1 cellular context compared by ENCODE assay signal in the genomic region with DNA sequence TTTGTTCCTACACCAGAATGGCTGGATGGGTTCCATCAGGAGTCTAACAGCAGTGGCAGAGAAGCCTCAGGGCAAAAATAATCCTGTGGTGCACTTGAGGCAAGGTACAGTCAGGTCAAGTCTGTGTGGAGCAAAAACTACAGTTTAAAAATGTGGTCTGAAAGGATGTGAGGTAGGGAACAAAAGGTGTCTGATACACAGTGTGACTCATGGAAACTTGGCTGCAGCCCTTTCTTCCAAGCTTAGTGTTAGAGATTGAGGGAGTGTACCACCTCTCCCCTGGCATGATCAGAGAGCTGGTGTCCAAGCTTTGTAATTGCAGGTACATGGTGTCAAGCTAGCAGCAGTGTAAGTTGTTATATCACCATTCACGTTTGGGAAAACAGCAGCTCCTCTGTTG.
A peak's percentile ranks its signal among the peaks of the same experiment; 100 is the strongest.
TF ChIP-seq lines count a peak whose summit lies in the region.

No MANE protein-coding gene starts in this region.

TF ChIP-seq in HCT116, 20 proteins besides CTCF, POLR2A, EP300 and RAD21:
- no peak for TF ChIP-seq POLR2AphosphoS5 (IDR thresholded peaks at IDR 0.05; ENCODE audit: low read depth, low read length)
- 0 out of 2 replicates have a peak, but pooled peaks have one; percentile 27 for TF ChIP-seq SP1 (IDR thresholded peaks at IDR 0.05; ENCODE audit: low read depth)
- no peak for TF ChIP-seq ZNF274 (IDR thresholded peaks at IDR 0.05; ENCODE audit: low read depth, low read length)
- TF ChIP-seq JUND (IDR thresholded peaks at IDR 0.05), result peak; percentile 50; the same call in 1 of the 2 replicates
- TF ChIP-seq SRF (IDR thresholded peaks at IDR 0.05; ENCODE audit: low read depth), result no peak
- TF ChIP-seq EZH2 (IDR thresholded peaks at IDR 0.05), result no peak
- no peak for TF ChIP-seq ELF1 (IDR thresholded peaks at IDR 0.05; ENCODE audit: borderline replicate concordance, low read depth)
- TF ChIP-seq, protein P1, sequence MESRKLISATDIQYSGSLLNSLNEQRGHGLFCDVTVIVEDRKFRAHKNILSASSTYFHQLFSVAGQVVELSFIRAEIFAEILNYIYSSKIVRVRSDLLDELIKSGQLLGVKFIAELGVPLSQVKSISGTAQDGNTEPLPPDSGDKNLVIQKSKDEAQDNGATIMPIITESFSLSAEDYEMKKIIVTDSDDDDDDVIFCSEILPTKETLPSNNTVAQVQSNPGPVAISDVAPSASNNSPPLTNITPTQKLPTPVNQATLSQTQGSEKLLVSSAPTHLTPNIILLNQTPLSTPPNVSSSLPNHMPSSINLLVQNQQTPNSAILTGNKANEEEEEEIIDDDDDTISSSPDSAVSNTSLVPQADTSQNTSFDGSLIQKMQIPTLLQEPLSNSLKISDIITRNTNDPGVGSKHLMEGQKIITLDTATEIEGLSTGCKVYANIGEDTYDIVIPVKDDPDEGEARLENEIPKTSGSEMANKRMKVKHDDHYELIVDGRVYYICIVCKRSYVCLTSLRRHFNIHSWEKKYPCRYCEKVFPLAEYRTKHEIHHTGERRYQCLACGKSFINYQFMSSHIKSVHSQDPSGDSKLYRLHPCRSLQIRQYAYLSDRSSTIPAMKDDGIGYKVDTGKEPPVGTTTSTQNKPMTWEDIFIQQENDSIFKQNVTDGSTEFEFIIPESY (IDR thresholded peaks at IDR 0.05; ENCODE audit: extremely low read depth, insufficient replicate concordance, low read length), result no peak
- no peak for TF ChIP-seq EGR1 (IDR thresholded peaks at IDR 0.05; ENCODE audit: low read depth)
- TF ChIP-seq, protein P2, sequence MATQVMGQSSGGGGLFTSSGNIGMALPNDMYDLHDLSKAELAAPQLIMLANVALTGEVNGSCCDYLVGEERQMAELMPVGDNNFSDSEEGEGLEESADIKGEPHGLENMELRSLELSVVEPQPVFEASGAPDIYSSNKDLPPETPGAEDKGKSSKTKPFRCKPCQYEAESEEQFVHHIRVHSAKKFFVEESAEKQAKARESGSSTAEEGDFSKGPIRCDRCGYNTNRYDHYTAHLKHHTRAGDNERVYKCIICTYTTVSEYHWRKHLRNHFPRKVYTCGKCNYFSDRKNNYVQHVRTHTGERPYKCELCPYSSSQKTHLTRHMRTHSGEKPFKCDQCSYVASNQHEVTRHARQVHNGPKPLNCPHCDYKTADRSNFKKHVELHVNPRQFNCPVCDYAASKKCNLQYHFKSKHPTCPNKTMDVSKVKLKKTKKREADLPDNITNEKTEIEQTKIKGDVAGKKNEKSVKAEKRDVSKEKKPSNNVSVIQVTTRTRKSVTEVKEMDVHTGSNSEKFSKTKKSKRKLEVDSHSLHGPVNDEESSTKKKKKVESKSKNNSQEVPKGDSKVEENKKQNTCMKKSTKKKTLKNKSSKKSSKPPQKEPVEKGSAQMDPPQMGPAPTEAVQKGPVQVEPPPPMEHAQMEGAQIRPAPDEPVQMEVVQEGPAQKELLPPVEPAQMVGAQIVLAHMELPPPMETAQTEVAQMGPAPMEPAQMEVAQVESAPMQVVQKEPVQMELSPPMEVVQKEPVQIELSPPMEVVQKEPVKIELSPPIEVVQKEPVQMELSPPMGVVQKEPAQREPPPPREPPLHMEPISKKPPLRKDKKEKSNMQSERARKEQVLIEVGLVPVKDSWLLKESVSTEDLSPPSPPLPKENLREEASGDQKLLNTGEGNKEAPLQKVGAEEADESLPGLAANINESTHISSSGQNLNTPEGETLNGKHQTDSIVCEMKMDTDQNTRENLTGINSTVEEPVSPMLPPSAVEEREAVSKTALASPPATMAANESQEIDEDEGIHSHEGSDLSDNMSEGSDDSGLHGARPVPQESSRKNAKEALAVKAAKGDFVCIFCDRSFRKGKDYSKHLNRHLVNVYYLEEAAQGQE (IDR thresholded peaks at IDR 0.05; ENCODE audit: low read depth), result no peak
- TF ChIP-seq, protein P3, sequence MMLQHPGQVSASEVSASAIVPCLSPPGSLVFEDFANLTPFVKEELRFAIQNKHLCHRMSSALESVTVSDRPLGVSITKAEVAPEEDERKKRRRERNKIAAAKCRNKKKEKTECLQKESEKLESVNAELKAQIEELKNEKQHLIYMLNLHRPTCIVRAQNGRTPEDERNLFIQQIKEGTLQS (IDR thresholded peaks at IDR 0.05), result no peak
- TF ChIP-seq EZH2phosphoT487 (IDR thresholded peaks at IDR 0.05; ENCODE audit: borderline replicate concordance), result no peak
- no peak for TF ChIP-seq ZFX (IDR thresholded peaks at IDR 0.05)
- no peak for TF ChIP-seq TCF7L2 (IDR thresholded peaks at IDR 0.05; ENCODE audit: borderline replicate concordance, extremely low read depth, insufficient read depth, insufficient read length)
- no peak for TF ChIP-seq SIN3A (IDR thresholded peaks at IDR 0.05; ENCODE audit: low read depth)
- TF ChIP-seq YY1 (IDR thresholded peaks at IDR 0.05; ENCODE audit: extremely low read depth, insufficient replicate concordance, low read depth, low read length), result no peak
- TF ChIP-seq, protein P4, sequence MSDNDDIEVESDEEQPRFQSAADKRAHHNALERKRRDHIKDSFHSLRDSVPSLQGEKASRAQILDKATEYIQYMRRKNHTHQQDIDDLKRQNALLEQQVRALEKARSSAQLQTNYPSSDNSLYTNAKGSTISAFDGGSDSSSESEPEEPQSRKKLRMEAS (IDR thresholded peaks at IDR 0.05), result peak; percentile 23; the same call in 1 of the 2 replicates
- peak; percentile 52; the same call in 1 of the 2 replicates for TF ChIP-seq FOSL1 (IDR thresholded peaks at IDR 0.05; ENCODE audit: low read depth)
- TF ChIP-seq CEBPB (IDR thresholded peaks at IDR 0.05; ENCODE audit: low read depth), result no peak
- TF ChIP-seq CBX3 (IDR thresholded peaks at IDR 0.05; ENCODE audit: low read depth), result 0 out of 2 replicates have a peak, but pooled peaks have one; percentile 16
TF ChIP-seq in HCT116: peak in this region for 5.
